In genomic region chr11:45179686-45180085, GRCh38 we compare ENCODE assay signal across 8 cellular contexts. TPM values are rescaled to one million over a fixed set of nuclear protein-coding genes. Genes with fewer than 3 reads are reported as not detected.
DNase-seq lines count a peak whose midpoint lies in the region; ATAC-seq and TF ChIP-seq lines count a peak whose summit lies in the region.

No MANE protein-coding gene starts in this region.

- H3K36me3 ChIP-seq in ES-I3 (ENCODE audit: insufficient read depth, low read length) (0 out of 2 replicates have a peak, but pooled peaks cover 4% of the 10 kb centered on the region), RWPE2 (ENCODE audit: low read depth) (peaks cover 15% of the 10 kb centered on the region; the same call in 1 of the 2 replicates), esophagus squamous epithelium (peaks cover 0 to 27% (median 0%) of the 10 kb centered on the region in 3 donors), prostate gland (no peaks in the 10 kb centered on the region)

- intact Hi-C loops in esophagus squamous epithelium (cut with DNase I), result no loop called here
- intact Hi-C loops in prostate gland (cut with DNase I), result loop anchor here (2.0 kb wide), 2 partner anchors 31 to 33 kb away; partner anchors contain the start of gene PRDM11

- H3K9me3 ChIP-seq in ES-I3 (ENCODE audit: control insufficient read depth, insufficient read depth, low read length) (no peaks in the 10 kb centered on the region), RWPE2 (ENCODE audit: severe bottlenecking) (no peaks in the 10 kb centered on the region), esophagus squamous epithelium (no peaks in the 10 kb centered on the region), prostate gland (no peaks in the 10 kb centered on the region)

- peak overlapping the region; percentile 50 for H3K27ac ChIP-seq in RWPE2 (ENCODE audit: poor library complexity, severe bottlenecking)
- H3K27ac ChIP-seq in esophagus squamous epithelium, result peak overlapping the region; percentile 86 to 91 (median 90)
- peak overlapping the region; percentile 78 to 79 for H3K27ac ChIP-seq in prostate gland

- H3K4me3 ChIP-seq in RWPE2 (ENCODE audit: severe bottlenecking), result no peak overlapping the region
- peak overlapping the region in 3 of 4 donors; percentile 56 to 78 (median 74) for H3K4me3 ChIP-seq in esophagus squamous epithelium
- H3K4me3 ChIP-seq in prostate gland, result peak overlapping the region; percentile 55 to 59

- WGBS in esophagus squamous epithelium, 2 donors, result no CpG with 5 or more reads among the region's 3 CpGs
- WGBS in prostate gland, result 69% methylated on average over 3 of the region's 3 CpGs

- TF ChIP-seq CTCF in RWPE2 (IDR thresholded peaks at IDR 0.05; ENCODE audit: poor library complexity, severe bottlenecking), result no peak
- TF ChIP-seq CTCF in esophagus squamous epithelium (IDR thresholded peaks at IDR 0.05), result no peak
- TF ChIP-seq CTCF in prostate gland (IDR thresholded peaks at IDR 0.05), result no peak

- no peak for ATAC-seq in RWPE2 (ENCODE audit: low read depth)

- no peaks in the 10 kb centered on the region for H3K27me3 ChIP-seq in RWPE2 (ENCODE audit: insufficient read depth, poor library complexity, severe bottlenecking)
- H3K27me3 ChIP-seq in esophagus squamous epithelium, result no peaks in the 10 kb centered on the region
- H3K27me3 ChIP-seq in prostate gland (replicated peaks; ENCODE audit: insufficient read depth), result no peaks in the 10 kb centered on the region

- DNase-seq in RWPE2 (ENCODE audit: low spot score) (no peak), esophagus squamous epithelium (lab: John Stamatoyannopoulos, UW) (no peak), prostate gland (ENCODE audit: low spot score) (no peak), cerebellum (ENCODE audit: low spot score) (no peak), 8988T (no peak)
- DNase-seq in stimulated activated naive CD4-positive, alpha-beta T cell treated with Interleukin-2 at 50 U/mL for 16 hours (lab: John Stamatoyannopoulos, UW), result no peak
- no peak for DNase-seq in activated CD4-positive, alpha-beta T cell treated with anti-CD3 and anti-CD28 coated beads, Interleukin-2, amount 50 U/mL, for 4 hours

- H3K9ac ChIP-seq in ES-I3 (ENCODE audit: low read depth, low read length), result peak overlapping the region; percentile 67; the same call in 1 of the 2 replicates

- H3K4me1 ChIP-seq in ES-I3 (ENCODE audit: insufficient read depth, low read length) (peaks cover 5% of the 10 kb centered on the region; the same call in 1 of the 2 replicates), RWPE2 (ENCODE audit: insufficient read depth, poor library complexity, severe bottlenecking) (peaks cover 9% of the 10 kb centered on the region), esophagus squamous epithelium (peaks cover 11 to 42% (median 25%) of the 10 kb centered on the region in 3 donors), prostate gland (replicated peaks) (no peaks in the 10 kb centered on the region)

- TF ChIP-seq POLR2A in esophagus squamous epithelium (IDR thresholded peaks at IDR 0.05) (no peak), prostate gland (IDR thresholded peaks at IDR 0.05) (no peak)

RNA-seq across cellular contexts. Expression of gene PRDM11, which starts 33.2 kb away (rescaled TPM):
- total RNA-seq in esophagus squamous epithelium (10 to 100 TPM in 1 of 4 donors, 1 to 10 TPM in 3; 3.9 to 13.9 (median 5.1) TPM), prostate gland (10 to 100 TPM; 13.1 to 15.3 TPM), cerebellum (10.9 TPM)
